Comparison of ENCODE assay signal across 17 cellular contexts in genomic region chr17:74769266-74769855, GRCh38. TPM values are rescaled to one million over a fixed set of nuclear protein-coding genes. Genes with fewer than 3 reads are reported as not detected.
DNase-seq lines count a peak whose midpoint lies in the region; ATAC-seq and TF ChIP-seq lines count a peak whose summit lies in the region.
"Had no signal": no experiment of that assay in that cellular context is flagged by ENCODE, and none has a peak within 500 bp of the region (broad histone marks: within the 10 kb centered on the region; RNA-seq: fewer than 3 reads in every experiment).

No MANE protein-coding gene starts in this region.

- WGBS in esophagus squamous epithelium, 2 donors: 71 to 80% methylated on average over 1 to 5 of the region's 6 CpGs

- no peak for TF ChIP-seq POLR2A in esophagus squamous epithelium (IDR thresholded peaks at IDR 0.05)

- no peak for DNase-seq in activated naive CD4-positive, alpha-beta T cell (lab: John Stamatoyannopoulos, UW)
- DNase-seq in activated CD8-positive, alpha-beta T cell treated with anti-CD3 and anti-CD28 coated beads for 36 hours: no peak
- DNase-seq in esophagus squamous epithelium (lab: John Stamatoyannopoulos, UW) (no peak), globus pallidus (ENCODE audit: low spot score) (no peak), SW 1271 (lab: John Stamatoyannopoulos, UW) (no peak), activated gamma-delta T cell (lab: John Stamatoyannopoulos, UW) (no peak)
- peak in 1 of 2 donors; percentile 46 for DNase-seq in stimulated activated effector memory CD8-positive, alpha-beta T cell treated with anti-CD3 and anti-CD28 coated beads, Interleukin-12 subunit alpha, Interleukin-12 subunit beta, amount 100 ng/mL, for 72 hours (ENCODE audit: low spot score in 2 of 2)
- DNase-seq: amniotic stem cell; colonic mucosa; H7; NCI-H1105 treated with DMSO at 0.1 percent for 48 hours; stimulated activated CD4-positive, alpha-beta T cell treated with anti-CD3 and anti-CD28 coated beads, Interleukin-1b, Interleukin-23, amount 100 ng/mL, for 48 hours; transverse colon had no signal

- H3K27me3 Mint-ChIP-seq in activated naive CD4-positive, alpha-beta T cell treated with anti-CD3 and anti-CD28 coated beads, Interleukin-2, amount 50 U/mL, for 24 hours: no peaks in the 10 kb centered on the region
- H3K27me3 Mint-ChIP-seq in activated CD8-positive, alpha-beta T cell treated with anti-CD3 and anti-CD28 coated beads for 36 hours: no peaks in the 10 kb centered on the region

- POLR2A ChIA-PET in activated CD8-positive, alpha-beta T cell treated with anti-CD3 and anti-CD28 coated beads for 36 hours (lab: Charles Lee): interaction anchor here (1.3 to 2.3 kb wide), 2 partner anchors 9 to 27 kb away, joined by 3 to 6 read pairs; no protein-coding TSS in a partner anchor

- no peaks in the 10 kb centered on the region for H3K9me3 ChIP-seq in esophagus squamous epithelium
- H3K9me3 ChIP-seq: colonic mucosa, esophagus muscularis mucosa, transverse colon had no signal

- ATAC-seq in activated CD8-positive, alpha-beta T cell treated with anti-CD3 and anti-CD28 coated beads for 36 hours: no peak
- ATAC-seq in stimulated activated effector memory CD8-positive, alpha-beta T cell treated with anti-CD3 and anti-CD28 coated beads, Interleukin-12 subunit alpha, Interleukin-12 subunit beta, amount 100 ng/mL, for 72 hours: no peak
- ATAC-seq: right cardiac atrium had no signal

- peak overlapping the region; percentile 23 for H3K4me3 Mint-ChIP-seq in activated naive CD4-positive, alpha-beta T cell treated with anti-CD3 and anti-CD28 coated beads, Interleukin-2, amount 50 U/mL, for 24 hours
- H3K4me3 Mint-ChIP-seq in activated CD8-positive, alpha-beta T cell treated with anti-CD3 and anti-CD28 coated beads for 36 hours: no peak overlapping the region
- no peak overlapping the region for H3K4me3 Mint-ChIP-seq in stimulated activated effector memory CD8-positive, alpha-beta T cell treated with anti-CD3 and anti-CD28 coated beads, Interleukin-12 subunit alpha, Interleukin-12 subunit beta, amount 100 ng/mL, for 72 hours

- peak overlapping the region; percentile 42 to 81 (median 68) for H3K27ac ChIP-seq in esophagus squamous epithelium
- H3K27ac ChIP-seq: colonic mucosa, esophagus muscularis mucosa, SK-N-MC had no signal

- peaks cover 5% of the 10 kb centered on the region for H3K36me3 Mint-ChIP-seq in activated naive CD4-positive, alpha-beta T cell treated with anti-CD3 and anti-CD28 coated beads, Interleukin-2, amount 50 U/mL, for 24 hours
- H3K36me3 Mint-ChIP-seq in activated CD8-positive, alpha-beta T cell treated with anti-CD3 and anti-CD28 coated beads for 36 hours (ENCODE audit: low read depth): peaks cover 48% of the 10 kb centered on the region
- H3K36me3 Mint-ChIP-seq in stimulated activated effector memory CD8-positive, alpha-beta T cell treated with anti-CD3 and anti-CD28 coated beads, Interleukin-12 subunit alpha, Interleukin-12 subunit beta, amount 100 ng/mL, for 72 hours: peaks cover 100% of the 10 kb centered on the region

- H3K27me3 ChIP-seq in esophagus squamous epithelium: no peaks in the 10 kb centered on the region
- H3K27me3 ChIP-seq: colonic mucosa, transverse colon had no signal

- CTCF ChIA-PET in activated CD8-positive, alpha-beta T cell treated with anti-CD3 and anti-CD28 coated beads for 36 hours (lab: Charles Lee): interaction anchor here (1.1 to 8.9 kb wide), 7 partner anchors 10 to 112 kb away, joined by 10 to 110 read pairs (median 15); partner anchors contain the start of gene RAB37

- peaks cover 14 to 76% (median 26%) of the 10 kb centered on the region in 3 donors for H3K4me1 ChIP-seq in esophagus squamous epithelium

- no peak overlapping the region for H3K4me3 ChIP-seq in esophagus squamous epithelium
- H3K4me3 ChIP-seq: colonic mucosa, esophagus muscularis mucosa, SK-N-MC, transverse colon had no signal

- peaks cover 35% of the 10 kb centered on the region for H3K4me1 Mint-ChIP-seq in activated naive CD4-positive, alpha-beta T cell treated with anti-CD3 and anti-CD28 coated beads, Interleukin-2, amount 50 U/mL, for 24 hours
- H3K4me1 Mint-ChIP-seq in activated CD8-positive, alpha-beta T cell treated with anti-CD3 and anti-CD28 coated beads for 36 hours (ENCODE audit: low read depth): peaks cover 26% of the 10 kb centered on the region
- peaks cover 53% of the 10 kb centered on the region for H3K4me1 Mint-ChIP-seq in stimulated activated effector memory CD8-positive, alpha-beta T cell treated with anti-CD3 and anti-CD28 coated beads, Interleukin-12 subunit alpha, Interleukin-12 subunit beta, amount 100 ng/mL, for 72 hours

- peaks cover 26 to 98% (median 44%) of the 10 kb centered on the region in 3 donors for H3K36me3 ChIP-seq in esophagus squamous epithelium

- TF ChIP-seq CTCF in activated CD8-positive, alpha-beta T cell treated with anti-CD3 and anti-CD28 coated beads for 36 hours (IDR thresholded peaks at IDR 0.05): no peak
- TF ChIP-seq CTCF in esophagus squamous epithelium (IDR thresholded peaks at IDR 0.05): no peak

- intact Hi-C loops in activated CD8-positive, alpha-beta T cell treated with anti-CD3 and anti-CD28 coated beads for 36 hours (cut with micrococcal nuclease): no loop called here
- intact Hi-C loops in esophagus squamous epithelium (cut with DNase I): no loop called here

- H3K9me3 Mint-ChIP-seq in activated naive CD4-positive, alpha-beta T cell treated with anti-CD3 and anti-CD28 coated beads, Interleukin-2, amount 50 U/mL, for 24 hours: no peaks in the 10 kb centered on the region
- H3K9me3 Mint-ChIP-seq in activated CD8-positive, alpha-beta T cell treated with anti-CD3 and anti-CD28 coated beads for 36 hours: no peaks in the 10 kb centered on the region
- no peaks in the 10 kb centered on the region for H3K9me3 Mint-ChIP-seq in stimulated activated effector memory CD8-positive, alpha-beta T cell treated with anti-CD3 and anti-CD28 coated beads, Interleukin-12 subunit alpha, Interleukin-12 subunit beta, amount 100 ng/mL, for 72 hours

- no peak overlapping the region for H3K27ac Mint-ChIP-seq in activated naive CD4-positive, alpha-beta T cell treated with anti-CD3 and anti-CD28 coated beads, Interleukin-2, amount 50 U/mL, for 24 hours
- H3K27ac Mint-ChIP-seq in activated CD8-positive, alpha-beta T cell treated with anti-CD3 and anti-CD28 coated beads for 36 hours: peak overlapping the region; percentile 52
- H3K27ac Mint-ChIP-seq in stimulated activated effector memory CD8-positive, alpha-beta T cell treated with anti-CD3 and anti-CD28 coated beads, Interleukin-12 subunit alpha, Interleukin-12 subunit beta, amount 100 ng/mL, for 72 hours: peak overlapping the region; percentile 81

RNA-seq across cellular contexts. Expression of gene NAT9, which starts 6.8 kb away (rescaled TPM):
- total RNA-seq in activated CD8-positive, alpha-beta T cell treated with anti-CD3 and anti-CD28 coated beads for 36 hours: 10 to 100 TPM; 35.5 to 42.4 TPM
- 10 to 100 TPM; 17.3 to 29.8 (median 24.5) TPM for total RNA-seq in esophagus squamous epithelium

RNA-seq across cellular contexts. Expression of gene NHERF1, which starts 20.9 kb away (rescaled TPM):
- 100 to 1,000 TPM; 143 to 150 TPM for total RNA-seq in activated CD8-positive, alpha-beta T cell treated with anti-CD3 and anti-CD28 coated beads for 36 hours
- total RNA-seq in esophagus squamous epithelium: 100 to 1,000 TPM; 214 to 483 (median 313) TPM

RNA-seq across cellular contexts. Expression of gene RAB37, which starts 32.3 kb away (rescaled TPM):
- total RNA-seq in activated CD8-positive, alpha-beta T cell treated with anti-CD3 and anti-CD28 coated beads for 36 hours: 1 to 10 TPM; 6.6 to 6.7 TPM
- 1 to 10 TPM in 2 of 4 donors, under 1 TPM in 1, not detected in 1; 0.44 to 3.2 (median 1.6) TPM for total RNA-seq in esophagus squamous epithelium

RNA-seq across cellular contexts. Expression of gene CD300LF, which starts 56.6 kb away (rescaled TPM):
- not detected for total RNA-seq in activated CD8-positive, alpha-beta T cell treated with anti-CD3 and anti-CD28 coated beads for 36 hours
- 1 to 10 TPM in 2 of 4 donors, under 1 TPM in 2; 0.48 to 1.3 (median 0.89) TPM for total RNA-seq in esophagus squamous epithelium
- total RNA-seq: H7 had no signal
